ENCODE assay signal across 1 cellular context in genomic region chr4:182917182-182918043, GRCh38.
TF ChIP-seq lines count a peak whose summit lies in the region.

DCTD (minus strand) TSS chr4:182917386; CDS start chr4:182915568, 1,818 bp downstream.

TF ChIP-seq in HepG2, 621 proteins besides CTCF, POLR2A, EP300 and RAD21 (continued from another document and continues in another):
- TF ChIP-seq ZBTB40 (IDR thresholded peaks at IDR 0.05) (no peak), ZBTB40 (CRISPR knock-in tag; IDR thresholded peaks at IDR 0.05) (peak; percentile 46; the same call in 1 of the 2 replicates), ELK4 (CRISPR knock-in tag; IDR thresholded peaks at IDR 0.05; ENCODE audit: borderline replicate concordance) (no peak), ARID5B (CRISPR knock-in tag; IDR thresholded peaks at IDR 0.05) (peak; percentile 39; the same call in 1 of the 2 replicates), HOXA3 (CRISPR knock-in tag; IDR thresholded peaks at IDR 0.05) (peak; percentile 43), ZNF383 (CRISPR knock-in tag; IDR thresholded peaks at IDR 0.05; ENCODE audit: borderline replicate concordance) (0 out of 2 replicates have a peak, but pooled peaks have one; percentile 16), MBD4 (IDR thresholded peaks at IDR 0.05; ENCODE audit: borderline replicate concordance, low read length) (no peak), TCF12 (IDR thresholded peaks at IDR 0.05) (no peak), TCF12 (CRISPR knock-in tag; IDR thresholded peaks at IDR 0.05) (0 out of 2 replicates have a peak, but pooled peaks have one; percentile 27), ZNF331 (CRISPR knock-in tag; IDR thresholded peaks at IDR 0.05) (peak; percentile 48), ZHX1 (CRISPR knock-in tag; IDR thresholded peaks at IDR 0.05; ENCODE audit: low read depth) (no peak; the same call in 1 of the 2 replicates), POLR2AphosphoS2 (IDR thresholded peaks at IDR 0.05; ENCODE audit: low read depth, low read length) (no peak), ISX (CRISPR knock-in tag; conservative IDR thresholded peaks at IDR 0.05) (no peak), ZNF639 (CRISPR knock-in tag; conservative IDR thresholded peaks at IDR 0.05) (peak; percentile 40), RXRA (CRISPR knock-in tag; IDR thresholded peaks at IDR 0.05) (no peak; the same call in 1 of the 2 replicates), KDM5A (IDR thresholded peaks at IDR 0.05; ENCODE audit: borderline replicate concordance, low read length) (0 out of 2 replicates have a peak, but pooled peaks have one; percentile 26), ZNF710 (CRISPR knock-in tag; IDR thresholded peaks at IDR 0.05; ENCODE audit: borderline replicate concordance) (no peak), KLF15 (CRISPR knock-in tag; IDR thresholded peaks at IDR 0.05; ENCODE audit: borderline replicate concordance) (no peak), ATAD3A (CRISPR knock-in tag; IDR thresholded peaks at IDR 0.05) (0 out of 2 replicates have a peak, but pooled peaks have one; percentile 33), HNRNPUL1 (IDR thresholded peaks at IDR 0.05; ENCODE audit: low read depth, low read length) (no peak), HMGXB4 (CRISPR knock-in tag; IDR thresholded peaks at IDR 0.05; ENCODE audit: borderline replicate concordance in 1 of 2, low read depth in 1 of 2) (peak; percentile 75 to 91), RFXAP (CRISPR knock-in tag; IDR thresholded peaks at IDR 0.05; ENCODE audit: borderline replicate concordance) (no peak), IKZF4 (CRISPR knock-in tag; IDR thresholded peaks at IDR 0.05; ENCODE audit: borderline replicate concordance, low read depth, not compliant biosample characterization) (no peak), MED1 (CRISPR knock-in tag; IDR thresholded peaks at IDR 0.05) (peak; percentile 40), DR1 (CRISPR knock-in tag; IDR thresholded peaks at IDR 0.05) (peak; percentile 29; the same call in 1 of the 2 replicates), STAG1 (CRISPR knock-in tag; IDR thresholded peaks at IDR 0.05) (peak; percentile 14), KDM4B (CRISPR knock-in tag; IDR thresholded peaks at IDR 0.05) (0 out of 2 replicates have a peak, but pooled peaks have one; percentile 45), ZSCAN30 (CRISPR knock-in tag; IDR thresholded peaks at IDR 0.05) (peak; percentile 35; the same call in 1 of the 2 replicates)
